14 cellular contexts compared by ENCODE assay signal in genomic region chr11:12206529-12206928, GRCh38.
DNase-seq lines count a peak whose midpoint lies in the region; ATAC-seq and TF ChIP-seq lines count a peak whose summit lies in the region.
"Had no signal": no experiment of that assay in that cellular context is flagged by ENCODE, and none has a peak within 500 bp of the region (broad histone marks: within the 10 kb centered on the region; RNA-seq: fewer than 3 reads in every experiment).

No MANE protein-coding gene starts in this region.

- H3K27ac ChIP-seq in CD4-positive, alpha-beta memory T cell (ENCODE audit: low read depth, low read length): no peak overlapping the region
- H3K27ac ChIP-seq: BLaER1 had no signal

- POLR2A ChIA-PET in activated CD4-positive, alpha-beta memory T cell treated with anti-CD3 and anti-CD28 coated beads, Interleukin-2, amount 10 ng/mL, durations not matched to agents 7 days and 5 days (lab: Charles Lee): interaction anchor here (1.0 to 5.6 kb wide), 2 partner anchors 18 to 119 kb away, joined by 3 to 41 read pairs; no protein-coding TSS in a partner anchor
- POLR2A ChIA-PET in CD4-positive, alpha-beta memory T cell (lab: Charles Lee; ENCODE audit: partially characterized antibody): interaction anchor here (0.5 to 17.9 kb wide), 4 partner anchors 15 to 117 kb away, joined by 3 to 251 read pairs (median 4); no protein-coding TSS in a partner anchor

- ATAC-seq in natural killer cell treated with Interleukin-12 subunit alpha and Interleukin-12 subunit beta and Interleukin-15 and Interleukin-18, amount 100 ng/mL, for 72 hours: no peak
- no peak for ATAC-seq in natural killer cell
- ATAC-seq in GM18868 (IDR thresholded peaks at IDR 0.05; ENCODE audit: unreplicated experiment): no peak

- TF ChIP-seq CTCF in natural killer cell (IDR thresholded peaks at IDR 0.05) (no peak), endothelial cell (IDR thresholded peaks at IDR 0.05; ENCODE audit: unreplicated experiment) (no peak)

- DNase-seq in natural killer cell treated with Interleukin-12 subunit alpha and Interleukin-12 subunit beta and Interleukin-15 and Interleukin-18, amount 100 ng/mL, for 72 hours (ENCODE audit: low spot score): no peak
- DNase-seq in natural killer cell (no peak), glomerular visceral epithelial cell (ENCODE audit: extremely low spot score) (peak; percentile 70), endothelial cell (ENCODE audit: low spot score) (no peak), inferior parietal cortex (ENCODE audit: extremely low spot score) (no peak)
- no peak for DNase-seq in activated CD4-positive, alpha-beta memory T cell treated with anti-CD3 and anti-CD28 coated beads, Interleukin-2, amount 10 ng/mL, durations not matched to agents 7 days and 5 days
- DNase-seq in CD4-positive, alpha-beta memory T cell: no peak
- DNase-seq: GDM1; NCI-H1092 treated with DMSO at 0.1 percent for 48 hours; OCI-M1; stimulated activated naive CD4-positive, alpha-beta T cell; T-helper 9 cell had no signal

- H3K9me3 ChIP-seq in CD4-positive, alpha-beta memory T cell (ENCODE audit: control insufficient read depth in 1 of 2, low read length in 2 of 2): no peaks in the 10 kb centered on the region
- H3K9me3 ChIP-seq: BLaER1 had no signal

- H3K36me3 Mint-ChIP-seq in natural killer cell treated with Interleukin-12 subunit alpha and Interleukin-12 subunit beta and Interleukin-15 and Interleukin-18, amount 100 ng/mL, for 72 hours: peaks cover 5% of the 10 kb centered on the region
- H3K36me3 Mint-ChIP-seq in natural killer cell: peaks cover 7% of the 10 kb centered on the region
- H3K36me3 Mint-ChIP-seq in activated CD4-positive, alpha-beta memory T cell treated with anti-CD3 and anti-CD28 coated beads, Interleukin-2, amount 10 ng/mL, durations not matched to agents 7 days and 5 days (ENCODE audit: low read depth): peaks cover 95% of the 10 kb centered on the region
- no peaks in the 10 kb centered on the region for H3K36me3 Mint-ChIP-seq in endothelial cell (ENCODE audit: low read depth, unreplicated experiment)
- peaks cover 62 to 65% of the 10 kb centered on the region in 2 donors for H3K36me3 Mint-ChIP-seq in CD4-positive, alpha-beta memory T cell

- H3K9me3 Mint-ChIP-seq in natural killer cell treated with Interleukin-12 subunit alpha and Interleukin-12 subunit beta and Interleukin-15 and Interleukin-18, amount 100 ng/mL, for 72 hours: no peaks in the 10 kb centered on the region
- no peaks in the 10 kb centered on the region for H3K9me3 Mint-ChIP-seq in natural killer cell
- H3K9me3 Mint-ChIP-seq in activated CD4-positive, alpha-beta memory T cell treated with anti-CD3 and anti-CD28 coated beads, Interleukin-2, amount 10 ng/mL, durations not matched to agents 7 days and 5 days: peaks cover 7% of the 10 kb centered on the region
- H3K9me3 Mint-ChIP-seq in endothelial cell (ENCODE audit: unreplicated experiment): no peaks in the 10 kb centered on the region
- no peaks in the 10 kb centered on the region for H3K9me3 Mint-ChIP-seq in CD4-positive, alpha-beta memory T cell

- H3K27me3 Mint-ChIP-seq in natural killer cell treated with Interleukin-12 subunit alpha and Interleukin-12 subunit beta and Interleukin-15 and Interleukin-18, amount 100 ng/mL, for 72 hours: no peaks in the 10 kb centered on the region
- no peaks in the 10 kb centered on the region for H3K27me3 Mint-ChIP-seq in natural killer cell (ENCODE audit: low read depth in 2 of 2)
- H3K27me3 Mint-ChIP-seq in activated CD4-positive, alpha-beta memory T cell treated with anti-CD3 and anti-CD28 coated beads, Interleukin-2, amount 10 ng/mL, durations not matched to agents 7 days and 5 days: no peaks in the 10 kb centered on the region
- H3K27me3 Mint-ChIP-seq in endothelial cell (ENCODE audit: unreplicated experiment): peaks cover 5% of the 10 kb centered on the region
- H3K27me3 Mint-ChIP-seq in CD4-positive, alpha-beta memory T cell: no peaks in the 10 kb centered on the region

- no peaks in the 10 kb centered on the region for H3K27me3 ChIP-seq in CD4-positive, alpha-beta memory T cell (ENCODE audit: insufficient read depth, low read length)
- H3K27me3 ChIP-seq: BLaER1 had no signal

- no peak overlapping the region for H3K4me3 Mint-ChIP-seq in natural killer cell treated with Interleukin-12 subunit alpha and Interleukin-12 subunit beta and Interleukin-15 and Interleukin-18, amount 100 ng/mL, for 72 hours
- no peak overlapping the region for H3K4me3 Mint-ChIP-seq in natural killer cell
- no peak overlapping the region for H3K4me3 Mint-ChIP-seq in activated CD4-positive, alpha-beta memory T cell treated with anti-CD3 and anti-CD28 coated beads, Interleukin-2, amount 10 ng/mL, durations not matched to agents 7 days and 5 days
- no peak overlapping the region for H3K4me3 Mint-ChIP-seq in endothelial cell (ENCODE audit: unreplicated experiment)
- no peak overlapping the region for H3K4me3 Mint-ChIP-seq in CD4-positive, alpha-beta memory T cell

- no peak overlapping the region for H3K4me3 ChIP-seq in CD4-positive, alpha-beta memory T cell (ENCODE audit: low read length in 2 of 2)
- H3K4me3 ChIP-seq: BLaER1 had no signal

- peaks cover 16 to 21% of the 10 kb centered on the region in 2 donors for H3K4me1 Mint-ChIP-seq in natural killer cell treated with Interleukin-12 subunit alpha and Interleukin-12 subunit beta and Interleukin-15 and Interleukin-18, amount 100 ng/mL, for 72 hours (ENCODE audit: low read depth in 2 of 2)
- H3K4me1 Mint-ChIP-seq in natural killer cell (peaks cover 9 to 13% of the 10 kb centered on the region in 2 donors), endothelial cell (ENCODE audit: unreplicated experiment) (peaks cover 5% of the 10 kb centered on the region)
- peaks cover 48% of the 10 kb centered on the region for H3K4me1 Mint-ChIP-seq in activated CD4-positive, alpha-beta memory T cell treated with anti-CD3 and anti-CD28 coated beads, Interleukin-2, amount 10 ng/mL, durations not matched to agents 7 days and 5 days
- peaks cover 8 to 18% (median 14%) of the 10 kb centered on the region in 4 donors for H3K4me1 Mint-ChIP-seq in CD4-positive, alpha-beta memory T cell

- intact Hi-C loops in natural killer cell (cut with micrococcal nuclease): no loop called here
- intact Hi-C loops in CD4-positive, alpha-beta memory T cell (cut with micrococcal nuclease): no loop called here

- H3K4me1 ChIP-seq in CD4-positive, alpha-beta memory T cell (ENCODE audit: insufficient read depth, low read length): peaks cover 8% of the 10 kb centered on the region

- peak overlapping the region; percentile 56 to 57 for H3K27ac Mint-ChIP-seq in natural killer cell treated with Interleukin-12 subunit alpha and Interleukin-12 subunit beta and Interleukin-15 and Interleukin-18, amount 100 ng/mL, for 72 hours
- H3K27ac Mint-ChIP-seq in natural killer cell (no peak overlapping the region), endothelial cell (ENCODE audit: unreplicated experiment) (no peak overlapping the region)
- peak overlapping the region; percentile 10 for H3K27ac Mint-ChIP-seq in activated CD4-positive, alpha-beta memory T cell treated with anti-CD3 and anti-CD28 coated beads, Interleukin-2, amount 10 ng/mL, durations not matched to agents 7 days and 5 days
- H3K27ac Mint-ChIP-seq in CD4-positive, alpha-beta memory T cell: peak overlapping the region in 3 of 7 donors; percentile 31 to 84 (median 67)

- H3K36me3 ChIP-seq in CD4-positive, alpha-beta memory T cell (ENCODE audit: insufficient read depth, low read length): peaks cover 13% of the 10 kb centered on the region
- H3K36me3 ChIP-seq: BLaER1 had no signal

- CTCF ChIA-PET in activated CD4-positive, alpha-beta memory T cell treated with anti-CD3 and anti-CD28 coated beads, Interleukin-2, amount 10 ng/mL, durations not matched to agents 7 days and 5 days (lab: Charles Lee): no interaction called here
- CTCF ChIA-PET in CD4-positive, alpha-beta memory T cell (lab: Charles Lee; ENCODE audit: partially characterized antibody): no interaction called here

Comparison
In these comparisons a context has a peak if more than half of its experiments do, and no peak if none do; other contexts are left out.
1. H3K27ac Mint-ChIP-seq: peak in natural killer cell treated with Interleukin-12 subunit alpha and Interleukin-12 subunit beta and Interleukin-15 and Interleukin-18, amount 100 ng/mL, for 72 hours (2 of 2) and activated CD4-positive, alpha-beta memory T cell treated with anti-CD3 and anti-CD28 coated beads, Interleukin-2, amount 10 ng/mL, durations not matched to agents 7 days and 5 days (single experiment); none in natural killer cell (0 of 2) and endothelial cell (single experiment).